Comparison of ENCODE assay signal across 1 cellular context in the genomic region with DNA sequence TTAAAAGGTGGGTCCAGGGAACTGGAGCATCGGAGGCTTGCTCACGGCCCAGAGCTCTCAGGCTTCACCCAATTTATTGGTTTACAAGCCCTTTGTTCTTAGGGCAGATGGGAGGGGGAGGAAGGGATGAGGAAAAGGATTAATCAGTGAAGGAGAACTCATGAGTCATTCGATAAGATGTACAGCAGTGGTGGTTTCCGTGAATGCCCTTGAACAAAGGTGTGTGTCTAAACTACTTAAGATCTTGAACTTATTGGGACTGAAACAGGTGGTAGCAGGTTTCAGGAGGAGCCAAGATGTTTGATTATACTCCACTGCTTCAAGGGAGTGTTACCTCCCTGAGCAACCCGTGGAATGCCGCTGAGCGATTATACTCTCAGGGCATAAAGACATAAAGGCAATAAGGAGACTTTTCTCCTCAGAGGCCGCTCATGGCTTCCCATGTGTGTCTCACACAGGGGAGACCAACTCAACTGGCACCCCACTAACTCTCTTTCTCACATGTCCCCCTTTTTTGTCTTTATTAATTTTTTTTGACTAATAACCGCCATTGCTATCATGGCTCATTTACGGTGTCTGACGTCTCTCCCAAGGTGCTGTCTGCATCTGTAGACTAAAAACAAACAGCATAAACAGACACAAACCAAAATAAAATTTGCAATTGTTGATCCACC.
A peak's percentile ranks its signal among the peaks of the same experiment; 100 is the strongest.
TF ChIP-seq lines count a peak whose summit lies in the region.

No MANE protein-coding gene starts in this region.

TF ChIP-seq in K562, 482 proteins besides CTCF, POLR2A, EP300 and RAD21 (continued from another document):
- TF ChIP-seq MBD1 (CRISPR knock-in tag; IDR thresholded peaks at IDR 0.05) (no peak), CBX5 (IDR thresholded peaks at IDR 0.05; ENCODE audit: borderline replicate concordance, low read depth) (peak; percentile 83), NFRKB (IDR thresholded peaks at IDR 0.05; ENCODE audit: low read depth) (no peak), ETV6 (IDR thresholded peaks at IDR 0.05; ENCODE audit: borderline replicate concordance in 1 of 2, low read depth in 2 of 2, low read length in 1 of 2) (no peak), ETV6 (CRISPR knock-in tag; IDR thresholded peaks at IDR 0.05; ENCODE audit: borderline replicate concordance) (no peak), MXI1 (IDR thresholded peaks at IDR 0.05; ENCODE audit: low read depth, low read length) (no peak), ZNF436 (CRISPR knock-in tag; IDR thresholded peaks at IDR 0.05) (no peak)
